In the genomic region with DNA sequence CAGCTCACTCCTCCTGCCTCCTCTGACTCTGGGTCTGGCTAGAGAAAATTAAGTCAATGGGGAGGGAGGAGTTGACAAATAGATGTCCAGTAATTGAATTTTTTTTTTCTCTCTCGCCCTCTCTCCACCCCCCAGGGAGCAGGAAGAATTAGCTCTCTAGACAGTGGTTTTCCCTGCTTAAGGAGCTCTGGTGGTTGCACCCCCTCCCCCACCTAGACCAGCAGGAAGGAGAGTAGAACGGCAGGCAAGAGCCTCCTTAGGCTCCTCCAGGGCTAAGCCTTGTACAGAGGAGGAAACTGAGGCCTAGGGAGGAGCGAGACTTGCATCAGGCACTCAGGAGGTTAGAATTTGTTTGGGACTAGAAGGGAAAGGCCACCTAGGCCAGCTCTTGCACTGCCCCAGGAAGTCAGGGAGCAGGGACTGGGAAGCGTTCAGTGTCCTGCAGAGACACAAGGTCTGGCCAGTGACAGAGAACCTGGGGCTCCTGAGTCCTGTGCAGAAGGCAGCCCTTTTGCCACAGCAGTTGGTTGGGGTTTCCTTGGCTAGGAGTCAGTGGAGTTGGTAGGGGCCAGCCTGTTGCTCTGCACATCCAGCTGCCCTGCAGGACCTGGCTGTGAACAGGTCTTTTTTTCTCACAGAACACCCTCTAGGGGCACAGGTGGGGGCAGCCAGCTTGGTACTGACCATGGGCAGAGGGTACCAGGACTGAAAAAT, we compare ENCODE assay signal across 8 cellular contexts. TPM values are rescaled to one million over a fixed set of nuclear protein-coding genes. Genes with fewer than 3 reads are reported as not detected.
DNase-seq lines count a peak whose midpoint lies in the region; ATAC-seq, FAIRE-seq and TF ChIP-seq lines count a peak whose summit lies in the region.

No MANE protein-coding gene starts in this region.

- BruUV-seq in K562 (replicated peaks; lab: Mats Ljungman, UMichigan): no TSS peak

- H2AFZ ChIP-seq in K562 (ENCODE audit: low read depth, low read length): peak overlapping the region; percentile 67

- CTCF ChIA-PET in K562 (lab: Yijun Ruan, JAX; ENCODE audit: low intra/inter-chr PET ratio): no interaction called here

- H3K9me1 ChIP-seq in K562 (ENCODE audit: control insufficient read depth, insufficient read depth, low read length): no peaks in the 10 kb centered on the region

- H3K4me1 ChIP-seq in BE2C (no peaks in the 10 kb centered on the region; the same call in 1 of the 2 replicates), HUES48 (ENCODE audit: control insufficient read depth, insufficient read depth, low read length) (peaks cover 21% of the 10 kb centered on the region), K562 (replicated peaks in 1 of 2; ENCODE audit: control insufficient read depth in 2 of 2, insufficient read depth in 2 of 2, low read length in 2 of 2) (peaks cover 6 to 15% of the 10 kb centered on the region in 2 experiments; a peak in 4 of 5 replicates), muscle layer of duodenum (ENCODE audit: control insufficient read depth in 1 of 2, insufficient read depth in 2 of 2, low read length in 2 of 2) (peaks cover 0 to 19% of the 10 kb centered on the region in 2 donors), colonic mucosa (no peaks in the 10 kb centered on the region)

- ATAC-seq in K562: no peak

- no peak for DNase-seq in BE2C
- DNase-seq in K562 (ENCODE audit: extremely low read depth in 1 of 4, low spot score in 3 of 4): no peak
- DNase-seq in colonic mucosa: no peak
- no peak for DNase-seq in inferior parietal cortex (ENCODE audit: extremely low spot score)
- DNase-seq in D341Med (ENCODE audit: low spot score): no peak
- no peak for DNase-seq in NCI-H526 treated with DMSO at 0.1 percent for 48 hours (lab: John Stamatoyannopoulos, UW)

- H3K36me3 ChIP-seq in BE2C (no peaks in the 10 kb centered on the region), HUES48 (ENCODE audit: control insufficient read depth, insufficient read depth, low read length) (no peaks in the 10 kb centered on the region), K562 (ENCODE audit: control insufficient read depth, insufficient read depth, low read length) (no peaks in the 10 kb centered on the region), muscle layer of duodenum (ENCODE audit: control insufficient read depth in 1 of 2, insufficient read depth in 2 of 2, low read length in 2 of 2) (no peaks in the 10 kb centered on the region), colonic mucosa (no peaks in the 10 kb centered on the region)

- H4K20me1 ChIP-seq in K562 (replicated peaks; ENCODE audit: control insufficient read depth, insufficient read depth, low read length): no peaks in the 10 kb centered on the region

- H3K9me3 ChIP-seq in BE2C (no peaks in the 10 kb centered on the region), HUES48 (ENCODE audit: control insufficient read depth, insufficient read depth, low read length) (no peaks in the 10 kb centered on the region), K562 (replicated peaks; ENCODE audit: control insufficient read depth, insufficient read depth, low read depth, low read length) (no peaks in the 10 kb centered on the region), muscle layer of duodenum (ENCODE audit: control insufficient read depth in 1 of 2, low read length in 2 of 2) (no peaks in the 10 kb centered on the region), colonic mucosa (no peaks in the 10 kb centered on the region)

- no peak for TF ChIP-seq POLR2A in K562 (conservative IDR thresholded peaks at IDR 0.05)

- TF ChIP-seq CTCF in BE2C (IDR thresholded peaks at IDR 0.05; ENCODE audit: low read depth, low read length) (no peak), K562 (IDR thresholded peaks at IDR 0.05 in 2 of 3, conservative IDR thresholded peaks at IDR 0.05 in 1 of 3; ENCODE audit: insufficient read depth in 2 of 3, low read depth in 1 of 3, low read length in 3 of 3) (no peak), colonic mucosa (IDR thresholded peaks at IDR 0.05) (no peak)

- FAIRE-seq in K562 (lab: Jason Lieb, UNC): no peak

- TF ChIP-seq EP300 in K562 (IDR thresholded peaks at IDR 0.05; ENCODE audit: low read length): no peak

- WGBS in K562 (ENCODE audit: insufficient coverage, low coverage, missing lambda C conversion rate): 15% methylated on average over 4 of the region's 4 CpGs

- H3K4me3 ChIP-seq in BE2C (ENCODE audit: low read depth, low read length): peak overlapping the region; percentile 42
- peak overlapping the region; percentile 61 for H3K4me3 ChIP-seq in HUES48 (ENCODE audit: low read depth, low read length)
- H3K4me3 ChIP-seq in K562: no peak overlapping the region
- peak overlapping the region; percentile 39 to 59 for H3K4me3 ChIP-seq in muscle layer of duodenum (ENCODE audit: low read depth in 1 of 2, low read length in 2 of 2)
- no peak overlapping the region for H3K4me3 ChIP-seq in colonic mucosa

- H3K79me2 ChIP-seq in K562 (ENCODE audit: control insufficient read depth, insufficient read depth, low read length): no peaks in the 10 kb centered on the region

- H3K27me3 ChIP-seq in BE2C (no peaks in the 10 kb centered on the region), HUES48 (ENCODE audit: control insufficient read depth, insufficient read depth, low read length) (peaks cover 6% of the 10 kb centered on the region), K562 (ENCODE audit: control insufficient read depth in 2 of 2, insufficient read depth in 2 of 2, low read length in 2 of 2) (peaks cover 34 to 64% of the 10 kb centered on the region in 2 experiments), muscle layer of duodenum (ENCODE audit: low read depth, low read length) (peaks cover 5% of the 10 kb centered on the region), colonic mucosa (no peaks in the 10 kb centered on the region)

- in situ Hi-C loops in K562 (cut with MboI): loop anchor here (5.0 to 25.0 kb wide), 2 partner anchors 186 to 376 kb away; no protein-coding TSS in a partner anchor

- POLR2A ChIA-PET in K562 (lab: Yijun Ruan, JAX): interaction anchor here (0.6 to 1.2 kb wide), 8 partner anchors 13 to 362 kb away, joined by 3 to 4 read pairs (median 3); no protein-coding TSS in a partner anchor

- H3K9ac ChIP-seq in HUES48 (ENCODE audit: low read depth, low read length) (no peak overlapping the region), K562 (ENCODE audit: insufficient read depth in 1 of 2, low read depth in 2 of 2, low read length in 2 of 2) (peak overlapping the region in 1 of 2 experiments; percentile 5; a peak in 1 of 4 replicates), colonic mucosa (ENCODE audit: low read depth in 2 of 2, low read length in 2 of 2) (no peak overlapping the region)

- H3K4me2 ChIP-seq in K562 (ENCODE audit: insufficient read depth, low read length): peak overlapping the region; percentile 63; the same call in 1 of the 2 replicates

- intact Hi-C loops in K562 (cut with micrococcal nuclease): no loop called here
- intact Hi-C loops in colonic mucosa (cut with DNase I): loop anchor here (5.0 to 10.0 kb wide), 2 partner anchors 314 kb away; no protein-coding TSS in a partner anchor

- no peak for TF ChIP-seq RAD21 in K562 (CRISPR knock-in tag; conservative IDR thresholded peaks at IDR 0.05 in 1 of 2, IDR thresholded peaks at IDR 0.05 in 1 of 2)

- H3K27ac ChIP-seq in HUES48 (ENCODE audit: low read depth, low read length): no peak overlapping the region
- no peak overlapping the region for H3K27ac ChIP-seq in K562 (ENCODE audit: extremely low read depth, low read depth, low read length)
- no peak overlapping the region for H3K27ac ChIP-seq in muscle layer of duodenum (ENCODE audit: low read length)
- H3K27ac ChIP-seq in colonic mucosa: no peak overlapping the region

TF ChIP-seq in K562, 482 proteins besides CTCF, POLR2A, EP300 and RAD21 (continues in another document):
- TF ChIP-seq SIN3A (IDR thresholded peaks at IDR 0.05; ENCODE audit: borderline replicate concordance in 2 of 2, control insufficient read depth in 1 of 2, low read depth in 2 of 2, low read length in 2 of 2) (no peak), RCOR1 (IDR thresholded peaks at IDR 0.05; ENCODE audit: borderline replicate concordance in 1 of 2, low read depth in 2 of 2, low read length in 2 of 2) (no peak), ZNF79 (CRISPR knock-in tag; IDR thresholded peaks at IDR 0.05; ENCODE audit: low read depth) (no peak)

RNA-seq across cellular contexts. Expression of a gene that starts 49.5 kb away (rescaled TPM):
- 6.9 TPM for polyA plus RNA-seq in BE2C (2012; ENCODE audit: insufficient read depth, insufficient read length, low read depth)
- total RNA-seq in K562 (2011; cell fraction: chromatin; rRNA removed; ENCODE audit: low replicate concordance): 1.0 and 3.3 TPM in 2 replicates
- total RNA-seq in K562 (2011; cell fraction: nucleolus; rRNA removed): 1.4 and 1.7 TPM in 2 replicates
- 0.73 and 1.7 TPM in 2 replicates for total RNA-seq in K562 (2011; cell fraction: nucleoplasm; rRNA removed)
- total RNA-seq in K562 (2014; rRNA removed) (0.49 and 0.64 TPM in 2 replicates), K562 (2014; rRNA removed; fragmentation: Illumina TruSeq; extraction: Trizol) (0.04 and 0.16 TPM in 2 replicates), K562 (2015; rRNA removed; fragmentation: Illumina TruSeq; extraction: Trizol) (0.33 and 0.64 TPM in 2 replicates), K562 (2021) (0.89 and 1.2 TPM in 2 replicates), colonic mucosa (10 to 100 TPM; 43.3 to 82.5 TPM)
- polyA plus RNA-seq in K562 (2011; rRNA removed) (0.31 and 2.8 TPM in 2 replicates), K562 (2014; fragmentation: Illumina TruSeq; extraction: Trizol) (0.42 and 0.91 TPM in 2 replicates), K562 (2014; fragmentation: Nextera tagmentation; extraction: Ambion mirVana) (not detected), K562 (2014; rRNA removed) (0.71 and 0.78 TPM in 2 replicates)
- 0.63 and 1.6 TPM in 2 replicates for polyA plus RNA-seq in K562 (2011; cell fraction: cytosol; rRNA removed)
- polyA plus RNA-seq in K562 (2011; cell fraction: nucleus; rRNA removed): 2.9 and 6.7 TPM in 2 replicates
- polyA plus RNA-seq in K562 (2012): 0.46 and 1.5 TPM in 2 replicates
- 0.21 and 2.1 TPM in 2 replicates for polyA minus RNA-seq in K562 (2011; rRNA and poly(A)+ RNA removed)
- polyA minus RNA-seq in K562 (2011; cell fraction: cytosol; rRNA and poly(A)+ RNA removed): 1.2 TPM in 1 of 2 replicates, not detected in the other
- 0.40 and 5.1 TPM in 2 replicates for polyA minus RNA-seq in K562 (2011; cell fraction: nucleus; rRNA and poly(A)+ RNA removed)

Comparison
In these comparisons a context has a peak if more than half of its experiments do, and no peak if none do; other contexts are left out.
1. H3K4me3 ChIP-seq: peak in BE2C (single experiment), HUES48 (single experiment) and muscle layer of duodenum (2 of 2); none in K562 (single experiment) and colonic mucosa (single experiment).
2. RNA of a gene that starts 49.5 kb away (total RNA-seq): 43.3 to 82.5 TPM in colonic mucosa; 0.04 to 3.3 TPM in K562; every median in the first group is over 10 times any median in the second.